In genomic region chr19:47842941-47843340, GRCh38 we compare ENCODE assay signal across 22 cellular contexts. TPM values are rescaled to one million over a fixed set of nuclear protein-coding genes. Genes with fewer than 3 reads are reported as not detected.
"Had no signal": no experiment of that assay in that cellular context is flagged by ENCODE, and none has a peak within 500 bp of the region (broad histone marks: within the 10 kb centered on the region; RNA-seq: fewer than 3 reads in every experiment).

No MANE protein-coding gene starts in this region.

- H3K27ac ChIP-seq: HL-60, KMS-11 had no signal

- H3K4me1 Mint-ChIP-seq: IgD-negative memory B cell had no signal

- DNase-seq: Kasumi-1, MM.1S, NCI-H1092 treated with DMSO at 0.1 percent for 48 hours, NCI-H1436, NCI-H187, NCI-H2029, NCI-H2171 treated with DMSO at 0.1 percent for 48 hours, NCI-H345, NCI-H446 treated with DMSO at 0.1 percent for 48 hours, NCI-H510A treated with DMSO at 0.1 percent for 48 hours, NCI-H526, Right ventricle myocardium superior, RPMI8226, SIG-M5, SK-N-SH, SW 1271 had no signal

- H3K4me3 ChIP-seq: K562 had no signal

- H3K4me3 Mint-ChIP-seq: IgD-negative memory B cell had no signal

- H3K27ac Mint-ChIP-seq: IgD-negative memory B cell had no signal

- H3K9me3 ChIP-seq: SK-N-SH had no signal

- H3K9me3 Mint-ChIP-seq: IgD-negative memory B cell had no signal

- ATAC-seq: K562 had no signal

- H3K36me3 Mint-ChIP-seq: IgD-negative memory B cell had no signal

RNA-seq across cellular contexts. Expression of gene TPRX2, which starts 16.1 kb away (rescaled TPM):
- total RNA-seq: K562, M059J, Right ventricle myocardium superior, SK-MEL-5 had no signal
- polyA plus RNA-seq: IgD-negative memory B cell, K562, SK-N-SH had no signal

RNA-seq across cellular contexts. Expression of gene CRX, which starts 21.2 kb away (rescaled TPM):
- total RNA-seq: K562, M059J, Right ventricle myocardium superior, SK-MEL-5 had no signal
- polyA plus RNA-seq: IgD-negative memory B cell, SK-N-SH had no signal

RNA-seq across cellular contexts. Expression of gene TPRX1, which starts 38.6 kb away (rescaled TPM):
- total RNA-seq: K562, M059J, Right ventricle myocardium superior, SK-MEL-5 had no signal
- polyA plus RNA-seq: IgD-negative memory B cell, K562, SK-N-SH had no signal

RNA-seq across cellular contexts. Expression of gene SULT2A1, which starts 43.2 kb away (rescaled TPM):
- total RNA-seq: M059J, Right ventricle myocardium superior had no signal
- polyA plus RNA-seq: IgD-negative memory B cell, SK-N-SH had no signal
